In genomic region chrX:151973851-151974335, GRCh38 we compare ENCODE assay signal across 10 cellular contexts. TPM values are rescaled to one million over a fixed set of nuclear protein-coding genes. Genes with fewer than 3 reads are reported as not detected.
DNase-seq lines count a peak whose midpoint lies in the region; ATAC-seq and TF ChIP-seq lines count a peak whose summit lies in the region.
"Had no signal": no experiment of that assay in that cellular context is flagged by ENCODE, and none has a peak within 500 bp of the region (broad histone marks: within the 10 kb centered on the region; RNA-seq: fewer than 3 reads in every experiment).

No MANE protein-coding gene starts in this region.

- H3K27me3 Mint-ChIP-seq in brain = peaks cover 29% of the 10 kb centered on the region

- H3K27me3 ChIP-seq in kidney epithelial cell (ENCODE audit: control insufficient read depth, insufficient read depth, low read length) (no peaks in the 10 kb centered on the region), testis (no peaks in the 10 kb centered on the region)

- no peak overlapping the region for H3K27ac ChIP-seq in testis
- no peak overlapping the region for H3K27ac ChIP-seq in substantia nigra (ENCODE audit: low read depth, low read length, poor library complexity, severe bottlenecking)

- peak overlapping the region; percentile 47 for H3K4me3 ChIP-seq in kidney epithelial cell (ENCODE audit: low read depth, low read length)
- H3K4me3 ChIP-seq in testis = peak overlapping the region; percentile 37 to 44

- no peak overlapping the region for H3K27ac Mint-ChIP-seq in brain

- intact Hi-C loops in testis (cut with DNase I; ENCODE audit: low total_unique reads) = no loop called here

- no peaks in the 10 kb centered on the region for H3K36me3 ChIP-seq in kidney epithelial cell (ENCODE audit: control insufficient read depth, insufficient read depth, low read length)
- H3K36me3 ChIP-seq in testis (ENCODE audit: low read depth, missing control alignments) = no peaks in the 10 kb centered on the region

- DNase-seq in HK-2 (ENCODE audit: unreplicated experiment) = peak; percentile 11
- no peak for DNase-seq in kidney epithelial cell (ENCODE audit: low read depth)
- peak; percentile 18 for DNase-seq in testis
- DNase-seq in substantia nigra (lab: John Stamatoyannopoulos, UW) = no peak
- DNase-seq in GM20000 (ENCODE audit: low spot score) = no peak
- no peak for DNase-seq in NCI-H2029 (lab: John Stamatoyannopoulos, UW)
- DNase-seq: activated effector memory CD4-positive, alpha-beta T cell treated with anti-CD3 and anti-CD28 coated beads, Interleukin-2, amount 50 U/mL, for 16 hours; NCI-H2107 had no signal

- H3K9me3 ChIP-seq in testis = no peaks in the 10 kb centered on the region

- WGBS in testis, 2 donors = 50% methylated on average over 8 of the region's 21 CpGs; no CpG with 5 or more reads in 1 of the 2 donors

- H3K4me3 Mint-ChIP-seq in brain = peak overlapping the region; percentile 53 to 79 (median 76)

- H3K4me1 Mint-ChIP-seq in brain = no peaks in the 10 kb centered on the region

- ATAC-seq in HG03196 (IDR thresholded peaks at IDR 0.05; ENCODE audit: unreplicated experiment) = no peak

- peaks cover 0 to 5% (median 0%) of the 10 kb centered on the region in 5 experiments for H3K9me3 Mint-ChIP-seq in brain

- no peak for TF ChIP-seq POLR2A in testis (IDR thresholded peaks at IDR 0.05)

- TF ChIP-seq CTCF in brain (conservative IDR thresholded peaks at IDR 0.05) (no peak), kidney epithelial cell (IDR thresholded peaks at IDR 0.05; ENCODE audit: insufficient read depth, low read length, poor library complexity, severe bottlenecking) (no peak), testis (IDR thresholded peaks at IDR 0.05) (no peak), GM20000 (IDR thresholded peaks at IDR 0.05; ENCODE audit: extremely low read depth, missing control alignments) (no peak)

- H3K4me1 ChIP-seq in testis = no peaks in the 10 kb centered on the region

- no peaks in the 10 kb centered on the region for H3K36me3 Mint-ChIP-seq in brain

RNA-seq across cellular contexts. Expression of gene GABRE, which starts 0.6 kb away (rescaled TPM):
- 0.22 TPM for polyA plus RNA-seq in brain (ENCODE audit: insufficient read depth, low read depth, low replicate concordance)
- 0.21 and 0.88 TPM in 2 replicates for total RNA-seq in kidney epithelial cell
- total RNA-seq in testis = 1 to 10 TPM; 7.9 to 9.7 TPM
- 9.3 TPM for polyA plus RNA-seq in testis (ENCODE audit: insufficient read depth, low read depth, low replicate concordance)

Comparison
In these comparisons a context has a peak if more than half of its experiments do, and no peak if none do; other contexts are left out.
1. DNase-seq: peak in HK-2 (single experiment) and testis (single experiment); none in kidney epithelial cell (single experiment), substantia nigra (0 of 49), GM20000 (single experiment) and NCI-H2029 (single experiment).